ENCODE assay signal across 1 cellular context in the genomic region with DNA sequence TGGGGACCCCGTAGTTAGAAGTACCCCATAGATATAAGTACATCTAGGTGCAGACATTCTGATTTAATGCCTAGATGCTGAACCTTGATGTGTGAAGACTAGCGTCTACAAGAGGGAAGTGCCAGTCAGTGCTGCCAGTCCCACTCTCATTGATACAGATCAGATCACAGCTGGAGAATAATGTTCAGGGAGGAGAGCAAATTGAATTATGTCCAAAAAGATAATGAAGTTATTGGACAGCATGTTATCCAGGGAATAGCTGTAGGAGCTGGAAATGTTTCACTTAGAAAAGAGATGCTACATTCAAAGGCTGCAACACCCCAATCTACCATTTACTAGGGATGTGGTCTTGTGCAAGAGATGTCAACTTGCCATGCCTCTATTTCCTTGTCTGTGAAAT.
TF ChIP-seq lines count a peak whose summit lies in the region.

No MANE protein-coding gene starts in this region.

TF ChIP-seq in SK-N-SH, 30 proteins besides CTCF, POLR2A, EP300 and RAD21 (continued from another document):
- TF ChIP-seq, protein P1, sequence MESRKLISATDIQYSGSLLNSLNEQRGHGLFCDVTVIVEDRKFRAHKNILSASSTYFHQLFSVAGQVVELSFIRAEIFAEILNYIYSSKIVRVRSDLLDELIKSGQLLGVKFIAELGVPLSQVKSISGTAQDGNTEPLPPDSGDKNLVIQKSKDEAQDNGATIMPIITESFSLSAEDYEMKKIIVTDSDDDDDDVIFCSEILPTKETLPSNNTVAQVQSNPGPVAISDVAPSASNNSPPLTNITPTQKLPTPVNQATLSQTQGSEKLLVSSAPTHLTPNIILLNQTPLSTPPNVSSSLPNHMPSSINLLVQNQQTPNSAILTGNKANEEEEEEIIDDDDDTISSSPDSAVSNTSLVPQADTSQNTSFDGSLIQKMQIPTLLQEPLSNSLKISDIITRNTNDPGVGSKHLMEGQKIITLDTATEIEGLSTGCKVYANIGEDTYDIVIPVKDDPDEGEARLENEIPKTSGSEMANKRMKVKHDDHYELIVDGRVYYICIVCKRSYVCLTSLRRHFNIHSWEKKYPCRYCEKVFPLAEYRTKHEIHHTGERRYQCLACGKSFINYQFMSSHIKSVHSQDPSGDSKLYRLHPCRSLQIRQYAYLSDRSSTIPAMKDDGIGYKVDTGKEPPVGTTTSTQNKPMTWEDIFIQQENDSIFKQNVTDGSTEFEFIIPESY (IDR thresholded peaks at IDR 0.05; ENCODE audit: borderline replicate concordance, low read depth) = no peak
- TF ChIP-seq RCOR1 (IDR thresholded peaks at IDR 0.05; ENCODE audit: low read length) = peak; percentile 69; the same call in 1 of the 2 replicates
- no peak for TF ChIP-seq YY1 (IDR thresholded peaks at IDR 0.05; ENCODE audit: low read depth)
- TF ChIP-seq POLR2AphosphoS5 (IDR thresholded peaks at IDR 0.05; ENCODE audit: low read depth, low read length) = no peak
- TF ChIP-seq FOXM1 (IDR thresholded peaks at IDR 0.05; ENCODE audit: low read depth) = no peak
- TF ChIP-seq TAF1 (IDR thresholded peaks at IDR 0.05; ENCODE audit: borderline replicate concordance, low read depth, low read length) = no peak
- no peak for TF ChIP-seq FOXJ3 (CRISPR knock-in tag; IDR thresholded peaks at IDR 0.05)
- TF ChIP-seq, protein P2, sequence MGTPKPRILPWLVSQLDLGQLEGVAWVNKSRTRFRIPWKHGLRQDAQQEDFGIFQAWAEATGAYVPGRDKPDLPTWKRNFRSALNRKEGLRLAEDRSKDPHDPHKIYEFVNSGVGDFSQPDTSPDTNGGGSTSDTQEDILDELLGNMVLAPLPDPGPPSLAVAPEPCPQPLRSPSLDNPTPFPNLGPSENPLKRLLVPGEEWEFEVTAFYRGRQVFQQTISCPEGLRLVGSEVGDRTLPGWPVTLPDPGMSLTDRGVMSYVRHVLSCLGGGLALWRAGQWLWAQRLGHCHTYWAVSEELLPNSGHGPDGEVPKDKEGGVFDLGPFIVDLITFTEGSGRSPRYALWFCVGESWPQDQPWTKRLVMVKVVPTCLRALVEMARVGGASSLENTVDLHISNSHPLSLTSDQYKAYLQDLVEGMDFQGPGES (IDR thresholded peaks at IDR 0.05; ENCODE audit: low read depth, low read length) = no peak
- TF ChIP-seq, protein P3, sequence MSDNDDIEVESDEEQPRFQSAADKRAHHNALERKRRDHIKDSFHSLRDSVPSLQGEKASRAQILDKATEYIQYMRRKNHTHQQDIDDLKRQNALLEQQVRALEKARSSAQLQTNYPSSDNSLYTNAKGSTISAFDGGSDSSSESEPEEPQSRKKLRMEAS (IDR thresholded peaks at IDR 0.05; ENCODE audit: low read depth) = no peak
- no peak for TF ChIP-seq FOSL2 (IDR thresholded peaks at IDR 0.05; ENCODE audit: borderline replicate concordance, low read depth)
- no peak for TF ChIP-seq JUND (IDR thresholded peaks at IDR 0.05)
- no peak for TF ChIP-seq TEAD4 (IDR thresholded peaks at IDR 0.05; ENCODE audit: borderline replicate concordance, insufficient read depth)
- peak; percentile 32; the same call in 1 of the 2 replicates for TF ChIP-seq MXI1 (IDR thresholded peaks at IDR 0.05; ENCODE audit: low read depth, low read length)
- no peak for TF ChIP-seq NRF1 (IDR thresholded peaks at IDR 0.05; ENCODE audit: low read depth, low read length)
